ENCODE assay signal across 24 cellular contexts in the genomic region with DNA sequence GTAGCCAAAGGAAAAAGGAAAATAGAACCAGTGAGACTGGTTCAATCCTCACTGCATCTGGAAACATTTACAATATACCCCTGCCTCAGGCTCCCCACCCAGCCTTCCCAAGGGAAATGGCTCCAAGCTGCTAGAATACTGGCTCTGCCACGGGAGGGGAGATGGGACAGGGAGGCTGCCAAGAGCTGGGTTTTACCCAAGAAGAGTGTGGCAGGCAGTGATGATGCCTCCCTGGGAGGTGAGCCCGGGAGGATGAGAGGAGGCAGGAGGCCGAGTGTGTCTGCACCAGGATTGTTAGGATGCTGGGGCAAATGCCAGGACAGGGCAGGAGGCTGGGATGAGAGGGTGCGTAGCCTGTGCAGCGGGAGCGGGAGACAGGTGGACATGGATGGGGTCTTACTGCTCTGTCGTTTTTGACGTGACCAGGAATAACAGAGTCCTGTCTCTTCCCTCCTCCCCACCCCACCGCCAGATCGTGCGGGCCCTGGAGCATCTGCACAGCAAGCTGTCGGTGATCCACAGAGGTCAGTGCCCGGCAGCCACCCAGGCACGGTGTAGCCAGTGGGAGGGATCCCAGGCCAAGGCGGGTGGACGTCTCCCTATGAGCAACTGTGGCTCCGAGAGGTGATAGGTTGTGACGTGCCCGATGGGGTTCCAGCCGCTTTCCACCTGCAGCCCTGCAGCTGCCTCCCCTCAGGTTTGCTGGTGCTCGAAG. TPM values are rescaled to one million over a fixed set of nuclear protein-coding genes. Genes with fewer than 3 reads are reported as not detected.
DNase-seq lines count a peak whose midpoint lies in the region; ATAC-seq and TF ChIP-seq lines count a peak whose summit lies in the region.
"Had no signal": no experiment of that assay in that cellular context is flagged by ENCODE, and none has a peak within 500 bp of the region (broad histone marks: within the 10 kb centered on the region; RNA-seq: fewer than 3 reads in every experiment).

No MANE protein-coding gene starts in this region.

- WGBS in right lobe of liver (ENCODE audit: insufficient coverage, low coverage, low lambda C conversion rate, missing lambda C conversion rate), result 49% methylated on average over 9 of the region's 21 CpGs

- H3K36me3 ChIP-seq in RWPE2 (ENCODE audit: low read depth) (peaks cover 56% of the 10 kb centered on the region), right lobe of liver (peaks cover 16 to 77% (median 25%) of the 10 kb centered on the region in 4 donors)

- H3K27me3 ChIP-seq in RWPE2 (ENCODE audit: insufficient read depth, poor library complexity, severe bottlenecking) (no peaks in the 10 kb centered on the region), right lobe of liver (no peaks in the 10 kb centered on the region)
- H3K27me3 ChIP-seq: adrenal gland, cardiac muscle cell, dorsolateral prefrontal cortex, transverse colon had no signal

- no peak overlapping the region for H3K27ac ChIP-seq in RWPE2 (ENCODE audit: poor library complexity, severe bottlenecking)
- no peak overlapping the region for H3K27ac ChIP-seq in right lobe of liver
- H3K27ac ChIP-seq: adrenal gland, C4-2B, cardiac muscle cell, dorsolateral prefrontal cortex, transverse colon had no signal

- no peak; the same call in 2 of the 3 replicates for ATAC-seq in RWPE2 (ENCODE audit: low read depth)
- ATAC-seq in right lobe of liver, result no peak
- no peak for ATAC-seq in stimulated activated effector memory CD8-positive, alpha-beta T cell treated with anti-CD3 and anti-CD28 coated beads, Interleukin-12 subunit alpha, Interleukin-12 subunit beta, amount 100 ng/mL, for 72 hours
- ATAC-seq: left colon; PC-3; stimulated activated naive CD8-positive, alpha-beta T cell treated with anti-CD3 and anti-CD28 coated beads, Interleukin-15, Interleukin-2, amounts not matched to agents 100 U/mL and 50 U/mL, for 24 hours had no signal

- no peaks in the 10 kb centered on the region for H3K4me1 ChIP-seq in RWPE2 (ENCODE audit: insufficient read depth, poor library complexity, severe bottlenecking)
- H3K4me1 ChIP-seq in right lobe of liver, result no peaks in the 10 kb centered on the region
- H3K4me1 ChIP-seq: adrenal gland, transverse colon had no signal

- H3K9me3 ChIP-seq in RWPE2 (ENCODE audit: severe bottlenecking), result no peaks in the 10 kb centered on the region
- no peaks in the 10 kb centered on the region for H3K9me3 ChIP-seq in right lobe of liver
- H3K9me3 ChIP-seq: adrenal gland, transverse colon had no signal

- H3K4me3 ChIP-seq in RWPE2 (ENCODE audit: severe bottlenecking) (no peak overlapping the region), right lobe of liver (no peak overlapping the region)
- H3K4me3 ChIP-seq: adrenal gland, cardiac muscle cell, dorsolateral prefrontal cortex, transverse colon had no signal

- intact Hi-C loops in right lobe of liver (cut with DNase I), result no loop called here

- DNase-seq in activated effector memory CD4-positive, alpha-beta T cell treated with anti-CD3 and anti-CD28 coated beads, Interleukin-2, amount 50 U/mL, for 16 hours, result peak; percentile 62
- no peak for DNase-seq in activated effector memory CD4-positive, alpha-beta T cell treated with Interleukin-2 at 50 U/mL for 16 hours
- DNase-seq in RWPE2 (ENCODE audit: low spot score) (peak; percentile 73), right lobe of liver (peak in 2 of 3 donors; percentile 35 to 56), nucleus accumbens (lab: John Stamatoyannopoulos, UW) (no peak), glomerular visceral epithelial cell (ENCODE audit: extremely low spot score) (no peak), 8988T (no peak)
- DNase-seq in stimulated activated effector memory CD8-positive, alpha-beta T cell treated with anti-CD3 and anti-CD28 coated beads, Interleukin-12 subunit alpha, Interleukin-12 subunit beta, amount 100 ng/mL, for 72 hours (ENCODE audit: low spot score in 2 of 2), result no peak
- DNase-seq: activated CD4-positive, CD25-positive, alpha-beta regulatory T cell; HCEC 1CT; midbrain; NCI-H1417; NCI-H2171 treated with DMSO at 0.1 percent for 48 hours; NCI-H82; nephron progenitor cell; PC-3; stimulated activated naive CD8-positive, alpha-beta T cell treated with anti-CD3 and anti-CD28 coated beads, Interleukin-15, Interleukin-2, amounts not matched to agents 100 U/mL and 50 U/mL, for 24 hours; transverse colon had no signal

- no peak for TF ChIP-seq POLR2A in right lobe of liver (IDR thresholded peaks at IDR 0.05)

- H3K27ac Mint-ChIP-seq in stimulated activated effector memory CD8-positive, alpha-beta T cell treated with anti-CD3 and anti-CD28 coated beads, Interleukin-12 subunit alpha, Interleukin-12 subunit beta, amount 100 ng/mL, for 72 hours, result peak overlapping the region; percentile 17
- H3K27ac Mint-ChIP-seq: activated T-helper 1 cell treated with anti-CD3 and anti-CD28 coated beads, Interleukin-12 subunit alpha, Interleukin-12 subunit beta, Interleukin-2, Interleukin-4 antibody, amounts not matched to agents 30 ng/mL and 10 ng/mL and 1 ng/mL, durations not matched to agents 14 hours and 24 hours and 36 hours; nephron progenitor cell had no signal

- H3K4me3 Mint-ChIP-seq in stimulated activated effector memory CD8-positive, alpha-beta T cell treated with anti-CD3 and anti-CD28 coated beads, Interleukin-12 subunit alpha, Interleukin-12 subunit beta, amount 100 ng/mL, for 72 hours, result no peak overlapping the region
- H3K4me3 Mint-ChIP-seq: activated T-helper 1 cell treated with anti-CD3 and anti-CD28 coated beads, Interleukin-12 subunit alpha, Interleukin-12 subunit beta, Interleukin-2, Interleukin-4 antibody, amounts not matched to agents 30 ng/mL and 10 ng/mL and 1 ng/mL, durations not matched to agents 14 hours and 24 hours and 36 hours; nephron progenitor cell had no signal

- peaks cover 99% of the 10 kb centered on the region for H3K36me3 Mint-ChIP-seq in stimulated activated effector memory CD8-positive, alpha-beta T cell treated with anti-CD3 and anti-CD28 coated beads, Interleukin-12 subunit alpha, Interleukin-12 subunit beta, amount 100 ng/mL, for 72 hours

- TF ChIP-seq CTCF in RWPE2 (IDR thresholded peaks at IDR 0.05; ENCODE audit: poor library complexity, severe bottlenecking) (no peak), right lobe of liver (IDR thresholded peaks at IDR 0.05) (no peak)

- H3K9me3 Mint-ChIP-seq in stimulated activated effector memory CD8-positive, alpha-beta T cell treated with anti-CD3 and anti-CD28 coated beads, Interleukin-12 subunit alpha, Interleukin-12 subunit beta, amount 100 ng/mL, for 72 hours, result peaks cover 3% of the 10 kb centered on the region

- H3K4me1 Mint-ChIP-seq in stimulated activated effector memory CD8-positive, alpha-beta T cell treated with anti-CD3 and anti-CD28 coated beads, Interleukin-12 subunit alpha, Interleukin-12 subunit beta, amount 100 ng/mL, for 72 hours, result peaks cover 18% of the 10 kb centered on the region
- H3K4me1 Mint-ChIP-seq: nephron progenitor cell had no signal

RNA-seq across cellular contexts. Expression of a gene that starts 18.4 kb away (rescaled TPM):
- 10 to 100 TPM; 22.6 to 80.7 (median 60.7) TPM for total RNA-seq in right lobe of liver

RNA-seq across cellular contexts. Expression of a gene that starts 49.7 kb away (rescaled TPM):
- 1 to 10 TPM; 3.3 to 5.5 (median 4.7) TPM for total RNA-seq in right lobe of liver

Comparison
In these comparisons a context has a peak if more than half of its experiments do, and no peak if none do; other contexts are left out.
1. DNase-seq: peak in activated effector memory CD4-positive, alpha-beta T cell treated with anti-CD3 and anti-CD28 coated beads, Interleukin-2, amount 50 U/mL, for 16 hours (single experiment), RWPE2 (single experiment) and right lobe of liver (2 of 3); none in activated effector memory CD4-positive, alpha-beta T cell treated with Interleukin-2 at 50 U/mL for 16 hours (single experiment), stimulated activated effector memory CD8-positive, alpha-beta T cell treated with anti-CD3 and anti-CD28 coated beads, Interleukin-12 subunit alpha, Interleukin-12 subunit beta, amount 100 ng/mL, for 72 hours (0 of 2), nucleus accumbens (0 of 56), glomerular visceral epithelial cell (single experiment) and 8988T (single experiment).